In the genomic region with DNA sequence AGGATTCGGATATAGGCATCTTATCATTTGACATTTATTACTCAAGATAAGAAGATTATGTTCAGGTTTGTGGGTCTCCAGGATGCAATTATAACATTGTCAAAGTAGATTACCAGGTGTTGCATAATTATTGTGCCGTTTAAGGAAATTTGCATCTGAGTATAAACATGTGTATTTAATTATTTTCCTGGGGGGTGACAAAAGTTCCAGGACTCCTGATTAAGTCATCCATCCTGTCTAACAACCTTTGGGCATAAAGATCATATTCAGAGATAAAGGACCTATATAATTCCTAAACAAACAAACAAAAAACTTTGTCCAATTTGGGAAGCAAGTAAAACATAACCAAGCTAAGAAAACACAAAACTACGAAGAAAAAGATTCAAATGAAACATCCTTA, we compare ENCODE assay signal across 27 cellular contexts. TPM values are rescaled to one million over a fixed set of nuclear protein-coding genes. Genes with fewer than 3 reads are reported as not detected.
"Had no signal": no experiment of that assay in that cellular context is flagged by ENCODE, and none has a peak within 500 bp of the region (broad histone marks: within the 10 kb centered on the region; RNA-seq: fewer than 3 reads in every experiment).

No MANE protein-coding gene starts in this region.

- H3K4me3 ChIP-seq: coronary artery, dorsolateral prefrontal cortex had no signal

- H3K36me3 ChIP-seq: brain microvascular endothelial cell, WERI-Rb-1 had no signal

- H3K27ac ChIP-seq: brain microvascular endothelial cell, coronary artery, dorsolateral prefrontal cortex, WERI-Rb-1 had no signal

- ATAC-seq: activated CD4-positive, CD25-positive, alpha-beta regulatory T cell treated with anti-CD3 and anti-CD28 coated beads, Interleukin-2, amount 50 U/mL, for 24 hours; activated CD8-positive, alpha-beta T cell treated with anti-CD3 and anti-CD28 coated beads for 36 hours; activated naive CD4-positive, alpha-beta T cell treated with anti-CD3 and anti-CD28 coated beads, Interleukin-2, amount 50 U/mL, for 72 hours; esophagus mucosa; T-helper 17 cell had no signal

- DNase-seq: activated B cell treated with CpG ODN at 0.5 μM for 24 hours; activated CD4-positive, alpha-beta T cell treated with anti-CD3 and anti-CD28 coated beads for 48 hours; activated CD4-positive, alpha-beta T cell treated with anti-CD3 and anti-CD28 coated beads, Interleukin-2, amount 50 U/mL, for 1 hour; activated CD4-positive, alpha-beta T cell treated with anti-CD3 and anti-CD28 coated beads, Interleukin-2, amount 50 U/mL, for 48 hours; activated CD8-positive, alpha-beta memory T cell treated with anti-CD3 and anti-CD28 coated beads for 24 hours; activated CD8-positive, alpha-beta T cell treated with anti-CD3 and anti-CD28 coated beads for 36 hours; activated gamma-delta T cell; activated naive CD4-positive, alpha-beta T cell; activated naive CD4-positive, alpha-beta T cell treated with anti-CD3 and anti-CD28 coated beads, Interleukin-2, amount 10 ng/mL, durations not matched to agents 7 days and 5 days; activated naive CD8-positive, alpha-beta T cell treated with anti-CD3 and anti-CD28 coated beads, Interleukin-2, amount 10 ng/mL, durations not matched to agents 7 days and 5 days; activated T-cell treated with anti-CD3 and anti-CD28 coated beads, Interleukin-2, amount 50 U/mL, for 48 hours; amniotic stem cell; anterior cingulate cortex; brain microvascular endothelial cell; dorsolateral prefrontal cortex; effector memory CD4-positive, alpha-beta T cell; endodermal cell; foreskin fibroblast; head of caudate nucleus; T-helper 17 cell; T1000; WERI-Rb-1 had no signal

RNA-seq across cellular contexts. Expression of gene PPP1R14C, which starts 3.3 kb away (rescaled TPM):
- total RNA-seq: activated naive CD8-positive, alpha-beta T cell treated with anti-CD3 and anti-CD28 coated beads, Interleukin-2, amount 10 ng/mL, durations not matched to agents 7 days and 5 days; activated T-helper 1 cell treated with anti-CD3 and anti-CD28 coated beads, Interleukin-12 subunit alpha, Interleukin-12 subunit beta, Interleukin-2, Interleukin-4 antibody, amounts not matched to agents 30 ng/mL and 10 ng/mL and 1 ng/mL, durations not matched to agents 14 hours and 24 hours and 36 hours; T-helper 17 cell had no signal
